Comparison of ENCODE assay signal across 8 cellular contexts in the genomic region with DNA sequence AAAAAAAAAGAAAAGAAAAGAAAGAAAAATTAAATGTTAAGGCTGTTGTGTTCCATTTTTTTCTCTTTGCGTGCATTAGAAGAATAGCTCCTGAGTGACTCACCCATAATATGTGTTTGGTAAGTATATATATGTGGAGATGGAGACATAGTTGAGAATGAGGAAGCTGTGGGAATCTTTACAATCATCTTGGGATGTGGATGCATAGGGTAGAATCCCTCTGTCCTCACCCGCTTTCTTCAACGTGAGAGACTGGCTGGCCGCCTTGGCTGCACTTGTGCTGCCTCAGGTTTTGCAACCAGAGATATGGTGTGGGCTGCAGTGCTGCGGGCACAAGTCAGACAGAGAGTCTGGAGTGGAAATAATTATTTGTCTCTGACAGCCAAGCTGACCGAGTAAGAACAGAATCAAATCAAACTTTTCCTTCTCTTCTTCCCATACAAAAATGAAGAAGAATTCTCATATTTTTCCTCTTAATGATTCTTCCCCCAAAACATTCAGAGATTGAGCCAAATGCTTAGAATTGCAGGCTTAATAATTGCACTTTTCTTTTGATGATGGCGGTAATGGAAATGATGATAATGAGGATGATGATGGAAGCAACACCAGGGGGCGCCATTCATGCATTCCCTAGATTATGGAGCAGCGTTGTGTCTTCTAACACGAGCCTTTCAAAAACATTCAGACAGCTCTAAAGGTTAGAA. TPM values are rescaled to one million over a fixed set of nuclear protein-coding genes. Genes with fewer than 3 reads are reported as not detected.
DNase-seq lines count a peak whose midpoint lies in the region; ATAC-seq and TF ChIP-seq lines count a peak whose summit lies in the region.

No MANE protein-coding gene starts in this region.

- H3K4me3 Mint-ChIP-seq in activated CD8-positive, alpha-beta memory T cell treated with anti-CD3 and anti-CD28 coated beads, Interleukin-2, amount 10 ng/mL, durations not matched to agents 7 days and 5 days, result no peak overlapping the region

- intact Hi-C loops in left ventricle myocardium superior (cut with micrococcal nuclease), result no loop called here

- no peak overlapping the region for H3K4me3 ChIP-seq in WERI-Rb-1 (ENCODE audit: low read depth, low read length)

- H3K27ac ChIP-seq in WERI-Rb-1, result no peak overlapping the region

- H3K9me3 Mint-ChIP-seq in activated CD8-positive, alpha-beta memory T cell treated with anti-CD3 and anti-CD28 coated beads, Interleukin-2, amount 10 ng/mL, durations not matched to agents 7 days and 5 days (ENCODE audit: low read depth), result no peaks in the 10 kb centered on the region

- no peaks in the 10 kb centered on the region for H3K9me3 ChIP-seq in WERI-Rb-1 (ENCODE audit: severe bottlenecking)

- no peaks in the 10 kb centered on the region for H3K36me3 Mint-ChIP-seq in activated CD8-positive, alpha-beta memory T cell treated with anti-CD3 and anti-CD28 coated beads, Interleukin-2, amount 10 ng/mL, durations not matched to agents 7 days and 5 days

- H3K27me3 Mint-ChIP-seq in activated CD8-positive, alpha-beta memory T cell treated with anti-CD3 and anti-CD28 coated beads, Interleukin-2, amount 10 ng/mL, durations not matched to agents 7 days and 5 days, result peaks cover 30% of the 10 kb centered on the region

- no peak overlapping the region for H3K27ac Mint-ChIP-seq in activated CD8-positive, alpha-beta memory T cell treated with anti-CD3 and anti-CD28 coated beads, Interleukin-2, amount 10 ng/mL, durations not matched to agents 7 days and 5 days

- no peaks in the 10 kb centered on the region for H3K36me3 ChIP-seq in WERI-Rb-1

- no peaks in the 10 kb centered on the region for H3K4me1 Mint-ChIP-seq in activated CD8-positive, alpha-beta memory T cell treated with anti-CD3 and anti-CD28 coated beads, Interleukin-2, amount 10 ng/mL, durations not matched to agents 7 days and 5 days

- CTCF ChIA-PET in activated CD8-positive, alpha-beta memory T cell treated with anti-CD3 and anti-CD28 coated beads, Interleukin-2, amount 10 ng/mL, durations not matched to agents 7 days and 5 days (lab: Charles Lee), result interaction anchor here (0.9 to 2.4 kb wide), 3 partner anchors 21 to 113 kb away, joined by 3 to 11 read pairs (median 3); no protein-coding TSS in a partner anchor

- H3K27me3 ChIP-seq in WERI-Rb-1 (ENCODE audit: insufficient read depth, low read depth, severe bottlenecking), result no peaks in the 10 kb centered on the region

- peak; percentile 73 for TF ChIP-seq CTCF in WERI-Rb-1 (IDR thresholded peaks at IDR 0.05; ENCODE audit: low read depth, low read length)

- no peak for ATAC-seq in activated CD8-positive, alpha-beta memory T cell treated with anti-CD3 and anti-CD28 coated beads, Interleukin-2, amount 10 ng/mL, durations not matched to agents 7 days and 5 days
- no peak for ATAC-seq in left ventricle myocardium superior
- no peak for ATAC-seq in GM21576 (IDR thresholded peaks at IDR 0.05; ENCODE audit: unreplicated experiment)

- peak; percentile 43 for DNase-seq in activated CD8-positive, alpha-beta memory T cell treated with anti-CD3 and anti-CD28 coated beads, Interleukin-2, amount 10 ng/mL, durations not matched to agents 7 days and 5 days
- no peak for DNase-seq in activated CD8-positive, alpha-beta memory T cell treated with anti-CD3 and anti-CD28 coated beads for 24 hours
- DNase-seq in WERI-Rb-1, result peak; percentile 50
- peak; percentile 52 for DNase-seq in left ventricle myocardium superior
- DNase-seq in stimulated activated CD8-positive, alpha-beta memory T cell treated with anti-CD3 and anti-CD28 coated beads, Interleukin-7, amount 100 ng/mL, for 24 hours (ENCODE audit: low read depth), result peak; percentile 13
- DNase-seq in stimulated activated naive CD4-positive, alpha-beta T cell (lab: John Stamatoyannopoulos, UW), result no peak
- no peak for DNase-seq in NK-92 treated with Interleukin-12 subunit alpha and Interleukin-12 subunit beta, amount 100 ng/mL, for 24 hours (lab: John Stamatoyannopoulos, UW)

RNA-seq across cellular contexts. Expression of a gene that starts 48.5 kb away (rescaled TPM):
- not detected for total RNA-seq in activated CD8-positive, alpha-beta memory T cell treated with anti-CD3 and anti-CD28 coated beads, Interleukin-2, amount 10 ng/mL, durations not matched to agents 7 days and 5 days
- not detected for total RNA-seq in left ventricle myocardium superior

Comparison
In these comparisons a context has a peak if more than half of its experiments do, and no peak if none do; other contexts are left out.
1. DNase-seq: peak in activated CD8-positive, alpha-beta memory T cell treated with anti-CD3 and anti-CD28 coated beads, Interleukin-2, amount 10 ng/mL, durations not matched to agents 7 days and 5 days (single experiment), WERI-Rb-1 (single experiment), left ventricle myocardium superior (single experiment) and stimulated activated CD8-positive, alpha-beta memory T cell treated with anti-CD3 and anti-CD28 coated beads, Interleukin-7, amount 100 ng/mL, for 24 hours (single experiment); none in activated CD8-positive, alpha-beta memory T cell treated with anti-CD3 and anti-CD28 coated beads for 24 hours (single experiment), stimulated activated naive CD4-positive, alpha-beta T cell (0 of 6) and NK-92 treated with Interleukin-12 subunit alpha and Interleukin-12 subunit beta, amount 100 ng/mL, for 24 hours (single experiment).